Comparison of ENCODE assay signal across 17 cellular contexts in the genomic region with DNA sequence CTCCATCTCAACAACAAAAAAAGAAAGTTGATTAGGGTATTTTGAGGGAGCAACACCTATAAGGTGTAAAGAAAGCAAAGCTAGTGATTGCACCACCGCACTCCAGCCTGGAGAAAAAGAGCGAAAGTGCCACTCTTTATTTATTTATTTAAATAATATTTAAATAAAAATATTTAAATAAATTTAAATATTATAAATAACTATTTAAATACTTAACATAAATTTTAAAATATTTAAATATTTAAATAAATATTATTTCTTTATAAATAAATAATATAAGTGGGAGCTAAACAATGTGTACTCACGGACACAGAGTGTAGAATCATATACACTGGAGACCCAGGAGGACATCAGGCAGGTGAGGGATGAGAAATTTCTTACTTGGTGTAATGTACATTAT.
A peak's percentile ranks its signal among the peaks of the same experiment; 100 is the strongest.
DNase-seq lines count a peak whose midpoint lies in the region; FAIRE-seq and TF ChIP-seq lines count a peak whose summit lies in the region.
"Had no signal": no experiment of that assay in that cellular context is flagged by ENCODE, and none has a peak within 500 bp of the region (broad histone marks: within the 10 kb centered on the region; RNA-seq: fewer than 3 reads in every experiment).

No MANE protein-coding gene starts in this region.

- no peak for DNase-seq in RCC 7860 (ENCODE audit: low spot score)
- no peak for DNase-seq in frontal cortex (ENCODE audit: low spot score in 2 of 2)
- no peak for DNase-seq in GM12891 (ENCODE audit: insufficient read length, low spot score)
- DNase-seq in activated effector memory CD4-positive, alpha-beta T cell treated with Interleukin-2 at 50 U/mL for 16 hours: no peak
- DNase-seq in RKO (ENCODE audit: low spot score): no peak
- DNase-seq: AML-193; Caco-2; Calu3; CD4-positive, alpha-beta T cell; CD8-positive, alpha-beta T cell; DMS79 treated with DMSO at 0.1 percent for 48 hours; GDM1 had no signal

- peak; percentile 87 for FAIRE-seq in G401.6 (lab: Jason Lieb, UNC)
- FAIRE-seq in RCC 7860 (lab: Jason Lieb, UNC): peak; percentile 82
- FAIRE-seq in frontal cortex (lab: Jason Lieb, UNC): peak; percentile 17
- FAIRE-seq in GM12891 (lab: Jason Lieb, UNC): no peak
- FAIRE-seq: A549, D721Med, GM12878, GM19239 had no signal

- no peak for TF ChIP-seq POLR2A in GM12891 (IDR thresholded peaks at IDR 0.05; ENCODE audit: low read depth, low read length)

TF ChIP-seq in GM12891, 5 proteins besides CTCF, POLR2A, EP300 and RAD21:
- no peak for TF ChIP-seq SPI1 (IDR thresholded peaks at IDR 0.05; ENCODE audit: low read depth, low read length)
- TF ChIP-seq POU2F2 (IDR thresholded peaks at IDR 0.05; ENCODE audit: low read depth, low read length): no peak
- TF ChIP-seq TAF1 (IDR thresholded peaks at IDR 0.05; ENCODE audit: low read depth, low read length): no peak
- no peak for TF ChIP-seq POLR2AphosphoS5 (IDR thresholded peaks at IDR 0.05; ENCODE audit: low read depth, low read length)
- no peak for TF ChIP-seq PAX5 (IDR thresholded peaks at IDR 0.05; ENCODE audit: insufficient read depth, low read length, severe bottlenecking)
